Comparison of ENCODE assay signal across 10 cellular contexts in the genomic region with DNA sequence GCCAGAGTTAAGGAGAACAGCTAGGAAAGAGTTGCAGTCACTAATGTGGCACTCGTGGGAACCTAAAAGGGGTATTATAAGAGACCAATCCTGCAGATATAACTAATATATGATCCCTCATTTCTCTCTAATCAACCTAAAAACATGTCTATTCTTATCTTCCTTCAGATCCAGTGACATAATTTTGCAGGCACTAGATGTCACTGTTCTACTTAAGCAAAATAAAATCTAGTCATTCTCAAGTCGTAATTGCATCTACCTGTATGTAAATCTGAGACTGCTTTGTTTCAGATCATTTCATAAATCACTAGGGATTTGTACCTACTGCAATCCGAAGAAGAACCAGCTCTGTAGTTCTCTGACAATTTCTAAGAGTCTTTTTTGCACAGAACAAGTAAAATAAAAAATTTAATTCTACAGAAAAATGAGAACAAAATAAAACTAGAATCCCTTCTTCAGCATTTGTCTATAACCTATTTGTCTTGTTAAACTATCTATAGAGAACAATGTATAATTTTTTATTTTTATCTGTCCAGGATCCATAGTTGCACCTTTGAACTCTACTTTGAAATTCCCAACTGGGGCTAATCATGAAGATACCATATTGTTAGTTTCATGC. TPM values are rescaled to one million over a fixed set of nuclear protein-coding genes. Genes with fewer than 3 reads are reported as not detected.
DNase-seq lines count a peak whose midpoint lies in the region; ATAC-seq and TF ChIP-seq lines count a peak whose summit lies in the region.
"Had no signal": no experiment of that assay in that cellular context is flagged by ENCODE, and none has a peak within 500 bp of the region (broad histone marks: within the 10 kb centered on the region; RNA-seq: fewer than 3 reads in every experiment).

No MANE protein-coding gene starts in this region.

- TF ChIP-seq CTCF in SU-DHL-6 (IDR thresholded peaks at IDR 0.05; ENCODE audit: insufficient read depth, low read length, poor library complexity, severe bottlenecking): peak; percentile 23
- TF ChIP-seq CTCF in adrenal gland (IDR thresholded peaks at IDR 0.05): peak in 1 of 6 experiments; percentile 8
- TF ChIP-seq CTCF in spleen (IDR thresholded peaks at IDR 0.05 in 8 of 11, conservative IDR thresholded peaks at IDR 0.05 in 3 of 11): no peak

- H3K9ac ChIP-seq in SU-DHL-6 (ENCODE audit: low read length): no peak overlapping the region
- H3K9ac ChIP-seq: BLaER1 treated with 17β-estradiol and CSF1 and Interleukin-3, amounts not matched to agents 10 nM and 100 nM; parathyroid adenoma had no signal

- 32 to 44% (median 37%) methylated on average over 3 of the region's 3 CpGs for whole genome bisulfite sequencing in adrenal gland, 4 donors
- 42 to 52% (median 47%) methylated on average over 3 of the region's 3 CpGs for WGBS in spleen, 5 donors

- H4K20me1 ChIP-seq in SU-DHL-6 (ENCODE audit: low read depth, low read length): no peaks in the 10 kb centered on the region
- H4K20me1 ChIP-seq: BLaER1 treated with 17β-estradiol and CSF1 and Interleukin-3, amounts not matched to agents 10 nM and 100 nM had no signal

- no peaks in the 10 kb centered on the region for H3K9me2 ChIP-seq in SU-DHL-6 (replicated peaks; ENCODE audit: insufficient read depth, low read length)

- no peak overlapping the region for H3K4me2 ChIP-seq in SU-DHL-6 (ENCODE audit: low read depth, low read length, poor library complexity, severe bottlenecking)
- H3K4me2 ChIP-seq: BLaER1 treated with 17β-estradiol and CSF1 and Interleukin-3, amounts not matched to agents 10 nM and 100 nM had no signal

- H3K27me3 ChIP-seq in SU-DHL-6 (ENCODE audit: low read length): no peaks in the 10 kb centered on the region
- H3K27me3 ChIP-seq in adrenal gland: no peaks in the 10 kb centered on the region
- H3K27me3 ChIP-seq in spleen (replicated peaks in 1 of 7): no peaks in the 10 kb centered on the region
- H3K27me3 ChIP-seq: BLaER1 treated with 17β-estradiol and CSF1 and Interleukin-3, amounts not matched to agents 10 nM and 100 nM had no signal

- intact Hi-C loops in adrenal gland (cut with DNase I): no loop called here
- intact Hi-C loops in spleen (cut with DNase I; ENCODE audit: low total_unique reads): no loop called here

- peak; percentile 1 for DNase-seq in NCI-H1436 treated with DMSO at 0.1 percent for 48 hours (lab: John Stamatoyannopoulos, UW)
- no peak for DNase-seq in NCI-H1436 (lab: John Stamatoyannopoulos, UW)
- DNase-seq in pons (ENCODE audit: low spot score): peak; percentile 24
- no peak for DNase-seq in adrenal gland
- DNase-seq in spleen: no peak
- DNase-seq in NCI-H187 treated with DMSO at 0.1 percent for 48 hours (lab: John Stamatoyannopoulos, UW): no peak

- TF ChIP-seq POLR2A in adrenal gland (IDR thresholded peaks at IDR 0.05): no peak
- TF ChIP-seq POLR2A in spleen (IDR thresholded peaks at IDR 0.05): no peak

- no peak overlapping the region for H2AFZ ChIP-seq in SU-DHL-6 (ENCODE audit: low read depth, low read length, severe bottlenecking)
- H2AFZ ChIP-seq: parathyroid adenoma had no signal

- H3K4me1 ChIP-seq in adrenal gland (replicated peaks in 1 of 2): no peaks in the 10 kb centered on the region
- H3K4me1 ChIP-seq in spleen: no peaks in the 10 kb centered on the region
- H3K4me1 ChIP-seq: BLaER1 treated with 17β-estradiol and CSF1 and Interleukin-3, amounts not matched to agents 10 nM and 100 nM; parathyroid adenoma had no signal

- H3K27ac ChIP-seq in SU-DHL-6 (ENCODE audit: low read depth, low read length) (no peak overlapping the region), adrenal gland (no peak overlapping the region), spleen (no peak overlapping the region)
- H3K27ac ChIP-seq: BLaER1 treated with 17β-estradiol and CSF1 and Interleukin-3, amounts not matched to agents 10 nM and 100 nM; parathyroid adenoma had no signal

- H3F3A ChIP-seq in SU-DHL-6 (ENCODE audit: insufficient read depth): no peaks in the 10 kb centered on the region

- no peaks in the 10 kb centered on the region for H3K79me2 ChIP-seq in SU-DHL-6 (ENCODE audit: insufficient read depth, low read length)
- H3K79me2 ChIP-seq: parathyroid adenoma had no signal

- no peak overlapping the region for H3K4me3 ChIP-seq in SU-DHL-6 (ENCODE audit: insufficient read depth, low read length, poor library complexity, severe bottlenecking)
- no peak overlapping the region for H3K4me3 ChIP-seq in adrenal gland
- H3K4me3 ChIP-seq in spleen: no peak overlapping the region
- H3K4me3 ChIP-seq: BLaER1 treated with 17β-estradiol and CSF1 and Interleukin-3, amounts not matched to agents 10 nM and 100 nM had no signal

- no peaks in the 10 kb centered on the region for H3K9me3 ChIP-seq in SU-DHL-6 (ENCODE audit: insufficient read depth, low read length)
- no peaks in the 10 kb centered on the region for H3K9me3 ChIP-seq in adrenal gland (replicated peaks in 1 of 3)
- no peaks in the 10 kb centered on the region for H3K9me3 ChIP-seq in spleen
- H3K9me3 ChIP-seq: BLaER1 treated with 17β-estradiol and CSF1 and Interleukin-3, amounts not matched to agents 10 nM and 100 nM had no signal

- H3K36me3 ChIP-seq in SU-DHL-6 (ENCODE audit: low read length): no peaks in the 10 kb centered on the region
- no peaks in the 10 kb centered on the region for H3K36me3 ChIP-seq in adrenal gland (replicated peaks in 1 of 2)
- no peaks in the 10 kb centered on the region for H3K36me3 ChIP-seq in spleen
- H3K36me3 ChIP-seq: BLaER1 treated with 17β-estradiol and CSF1 and Interleukin-3, amounts not matched to agents 10 nM and 100 nM had no signal

- ATAC-seq in HG03354 (IDR thresholded peaks at IDR 0.05; ENCODE audit: poor library complexity, severe bottlenecking, unreplicated experiment): peak; percentile 51

RNA-seq across cellular contexts. Expression of a gene that starts 56.5 kb away (rescaled TPM):
- 1 to 10 TPM in 2 of 8 donors, under 1 TPM in 6; 0.06 to 2.9 (median 0.15) TPM for total RNA-seq in adrenal gland
- polyA plus RNA-seq in adrenal gland: 1 to 10 TPM in 1 of 3 donors, under 1 TPM in 2; 0.17 to 1.1 (median 0.80) TPM
- 1 to 10 TPM in 2 of 7 donors, under 1 TPM in 5; 0.21 to 1.4 (median 0.59) TPM for total RNA-seq in spleen
- under 1 TPM; under 0.01 to 0.02 (median under 0.01) TPM for polyA plus RNA-seq in spleen

Comparison
In these comparisons a context has a peak if more than half of its experiments do, and no peak if none do; other contexts are left out.
1. DNase-seq: peak in NCI-H1436 treated with DMSO at 0.1 percent for 48 hours (single experiment) and pons (single experiment); none in NCI-H1436 (single experiment), adrenal gland (0 of 7), spleen (single experiment) and NCI-H187 treated with DMSO at 0.1 percent for 48 hours (single experiment).